ENCODE assay signal across 1 cellular context in the genomic region with DNA sequence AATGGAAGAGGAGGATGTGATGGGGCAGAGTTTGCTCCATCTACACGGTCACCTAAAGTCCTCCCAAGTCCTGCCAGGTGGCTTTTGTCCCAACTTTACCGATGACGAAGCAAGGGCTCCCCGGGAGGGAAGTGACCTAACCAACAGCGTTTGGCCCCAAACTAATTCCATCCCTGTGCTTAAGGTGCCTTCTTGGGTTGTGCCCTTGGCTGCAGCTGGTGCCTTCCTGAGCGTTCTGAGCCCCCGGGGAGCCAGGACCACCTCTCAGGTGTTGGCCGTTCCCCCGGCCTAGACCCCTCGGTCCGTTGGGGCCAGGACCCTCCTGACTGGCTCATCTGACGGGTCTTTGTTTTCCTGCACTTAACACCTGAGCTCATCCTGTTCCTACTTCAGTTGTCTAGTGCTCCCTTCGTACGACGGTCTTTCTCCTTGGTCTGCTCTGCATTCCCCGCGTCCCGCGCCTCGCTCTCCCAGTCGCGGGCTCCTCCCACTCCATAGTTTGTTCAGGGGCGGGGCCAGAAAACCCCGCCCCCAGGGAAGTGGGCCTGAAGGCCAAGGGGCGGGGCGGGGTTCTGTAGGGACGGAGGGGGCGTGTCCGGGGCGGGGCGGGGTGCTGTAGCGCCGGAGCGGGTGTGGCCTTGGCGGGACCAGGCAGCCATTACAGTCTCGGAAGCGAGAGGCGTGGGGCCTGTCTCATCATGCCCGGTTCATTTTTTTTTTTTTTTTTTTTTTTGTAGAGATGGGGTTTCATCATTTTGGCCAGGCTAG.
TF ChIP-seq lines count a peak whose summit lies in the region.

No MANE protein-coding gene starts in this region.

TF ChIP-seq in GM12878, 131 proteins besides CTCF, POLR2A, EP300 and RAD21:
- TF ChIP-seq ZNF384 (IDR thresholded peaks at IDR 0.05; ENCODE audit: borderline replicate concordance, low read depth, low read length) = peak; percentile 86
- 0 out of 2 replicates have a peak, but pooled peaks have one; percentile 51 for TF ChIP-seq NBN (IDR thresholded peaks at IDR 0.05)
- TF ChIP-seq, protein P1, sequence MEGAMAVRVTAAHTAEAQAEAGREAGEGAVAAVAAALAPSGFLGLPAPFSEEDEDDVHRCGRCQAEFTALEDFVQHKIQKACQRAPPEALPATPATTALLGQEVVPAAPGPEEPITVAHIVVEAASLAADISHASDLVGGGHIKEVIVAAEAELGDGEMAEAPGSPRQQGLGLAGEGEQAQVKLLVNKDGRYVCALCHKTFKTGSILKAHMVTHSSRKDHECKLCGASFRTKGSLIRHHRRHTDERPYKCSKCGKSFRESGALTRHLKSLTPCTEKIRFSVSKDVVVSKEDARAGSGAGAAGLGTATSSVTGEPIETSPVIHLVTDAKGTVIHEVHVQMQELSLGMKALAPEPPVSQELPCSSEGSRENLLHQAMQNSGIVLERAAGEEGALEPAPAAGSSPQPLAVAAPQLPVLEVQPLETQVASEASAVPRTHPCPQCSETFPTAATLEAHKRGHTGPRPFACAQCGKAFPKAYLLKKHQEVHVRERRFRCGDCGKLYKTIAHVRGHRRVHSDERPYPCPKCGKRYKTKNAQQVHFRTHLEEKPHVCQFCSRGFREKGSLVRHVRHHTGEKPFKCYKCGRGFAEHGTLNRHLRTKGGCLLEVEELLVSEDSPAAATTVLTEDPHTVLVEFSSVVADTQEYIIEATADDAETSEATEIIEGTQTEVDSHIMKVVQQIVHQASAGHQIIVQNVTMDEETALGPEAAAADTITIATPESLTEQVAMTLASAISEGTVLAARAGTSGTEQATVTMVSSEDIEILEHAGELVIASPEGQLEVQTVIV (IDR thresholded peaks at IDR 0.05; ENCODE audit: borderline replicate concordance, partially characterized antibody) = no peak
- TF ChIP-seq NFXL1 (IDR thresholded peaks at IDR 0.05; ENCODE audit: borderline replicate concordance) = no peak
- TF ChIP-seq MXI1 (IDR thresholded peaks at IDR 0.05; ENCODE audit: low read depth, low read length) = no peak
- TF ChIP-seq, protein P2, sequence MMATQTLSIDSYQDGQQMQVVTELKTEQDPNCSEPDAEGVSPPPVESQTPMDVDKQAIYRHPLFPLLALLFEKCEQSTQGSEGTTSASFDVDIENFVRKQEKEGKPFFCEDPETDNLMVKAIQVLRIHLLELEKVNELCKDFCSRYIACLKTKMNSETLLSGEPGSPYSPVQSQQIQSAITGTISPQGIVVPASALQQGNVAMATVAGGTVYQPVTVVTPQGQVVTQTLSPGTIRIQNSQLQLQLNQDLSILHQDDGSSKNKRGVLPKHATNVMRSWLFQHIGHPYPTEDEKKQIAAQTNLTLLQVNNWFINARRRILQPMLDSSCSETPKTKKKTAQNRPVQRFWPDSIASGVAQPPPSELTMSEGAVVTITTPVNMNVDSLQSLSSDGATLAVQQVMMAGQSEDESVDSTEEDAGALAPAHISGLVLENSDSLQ (IDR thresholded peaks at IDR 0.05) = peak; percentile 34; the same call in 1 of the 2 replicates
- TF ChIP-seq POU2F2 (IDR thresholded peaks at IDR 0.05; ENCODE audit: borderline replicate concordance, low read depth, low read length) = no peak
- no peak for TF ChIP-seq DPF2 (IDR thresholded peaks at IDR 0.05)
- no peak for TF ChIP-seq RCOR1 (conservative IDR thresholded peaks at IDR 0.05; ENCODE audit: low read depth, low read length)
- TF ChIP-seq, protein P3, sequence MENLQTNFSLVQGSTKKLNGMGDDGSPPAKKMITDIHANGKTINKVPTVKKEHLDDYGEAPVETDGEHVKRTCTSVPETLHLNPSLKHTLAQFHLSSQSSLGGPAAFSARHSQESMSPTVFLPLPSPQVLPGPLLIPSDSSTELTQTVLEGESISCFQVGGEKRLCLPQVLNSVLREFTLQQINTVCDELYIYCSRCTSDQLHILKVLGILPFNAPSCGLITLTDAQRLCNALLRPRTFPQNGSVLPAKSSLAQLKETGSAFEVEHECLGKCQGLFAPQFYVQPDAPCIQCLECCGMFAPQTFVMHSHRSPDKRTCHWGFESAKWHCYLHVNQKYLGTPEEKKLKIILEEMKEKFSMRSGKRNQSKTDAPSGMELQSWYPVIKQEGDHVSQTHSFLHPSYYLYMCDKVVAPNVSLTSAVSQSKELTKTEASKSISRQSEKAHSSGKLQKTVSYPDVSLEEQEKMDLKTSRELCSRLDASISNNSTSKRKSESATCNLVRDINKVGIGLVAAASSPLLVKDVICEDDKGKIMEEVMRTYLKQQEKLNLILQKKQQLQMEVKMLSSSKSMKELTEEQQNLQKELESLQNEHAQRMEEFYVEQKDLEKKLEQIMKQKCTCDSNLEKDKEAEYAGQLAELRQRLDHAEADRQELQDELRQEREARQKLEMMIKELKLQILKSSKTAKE (IDR thresholded peaks at IDR 0.05; ENCODE audit: low read depth, poor library complexity, severe bottlenecking) = peak; percentile 69
- TF ChIP-seq, protein P4, sequence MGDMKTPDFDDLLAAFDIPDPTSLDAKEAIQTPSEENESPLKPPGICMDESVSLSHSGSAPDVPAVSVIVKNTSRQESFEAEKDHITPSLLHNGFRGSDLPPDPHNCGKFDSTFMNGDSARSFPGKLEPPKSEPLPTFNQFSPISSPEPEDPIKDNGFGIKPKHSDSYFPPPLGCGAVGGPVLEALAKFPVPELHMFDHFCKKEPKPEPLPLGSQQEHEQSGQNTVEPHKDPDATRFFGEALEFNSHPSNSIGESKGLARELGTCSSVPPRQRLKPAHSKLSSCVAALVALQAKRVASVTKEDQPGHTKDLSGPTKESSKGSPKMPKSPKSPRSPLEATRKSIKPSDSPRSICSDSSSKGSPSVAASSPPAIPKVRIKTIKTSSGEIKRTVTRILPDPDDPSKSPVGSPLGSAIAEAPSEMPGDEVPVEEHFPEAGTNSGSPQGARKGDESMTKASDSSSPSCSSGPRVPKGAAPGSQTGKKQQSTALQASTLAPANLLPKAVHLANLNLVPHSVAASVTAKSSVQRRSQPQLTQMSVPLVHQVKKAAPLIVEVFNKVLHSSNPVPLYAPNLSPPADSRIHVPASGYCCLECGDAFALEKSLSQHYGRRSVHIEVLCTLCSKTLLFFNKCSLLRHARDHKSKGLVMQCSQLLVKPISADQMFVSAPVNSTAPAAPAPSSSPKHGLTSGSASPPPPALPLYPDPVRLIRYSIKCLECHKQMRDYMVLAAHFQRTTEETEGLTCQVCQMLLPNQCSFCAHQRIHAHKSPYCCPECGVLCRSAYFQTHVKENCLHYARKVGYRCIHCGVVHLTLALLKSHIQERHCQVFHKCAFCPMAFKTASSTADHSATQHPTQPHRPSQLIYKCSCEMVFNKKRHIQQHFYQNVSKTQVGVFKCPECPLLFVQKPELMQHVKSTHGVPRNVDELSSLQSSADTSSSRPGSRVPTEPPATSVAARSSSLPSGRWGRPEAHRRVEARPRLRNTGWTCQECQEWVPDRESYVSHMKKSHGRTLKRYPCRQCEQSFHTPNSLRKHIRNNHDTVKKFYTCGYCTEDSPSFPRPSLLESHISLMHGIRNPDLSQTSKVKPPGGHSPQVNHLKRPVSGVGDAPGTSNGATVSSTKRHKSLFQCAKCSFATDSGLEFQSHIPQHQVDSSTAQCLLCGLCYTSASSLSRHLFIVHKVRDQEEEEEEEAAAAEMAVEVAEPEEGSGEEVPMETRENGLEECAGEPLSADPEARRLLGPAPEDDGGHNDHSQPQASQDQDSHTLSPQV (IDR thresholded peaks at IDR 0.05) = no peak
- TF ChIP-seq, protein P5, sequence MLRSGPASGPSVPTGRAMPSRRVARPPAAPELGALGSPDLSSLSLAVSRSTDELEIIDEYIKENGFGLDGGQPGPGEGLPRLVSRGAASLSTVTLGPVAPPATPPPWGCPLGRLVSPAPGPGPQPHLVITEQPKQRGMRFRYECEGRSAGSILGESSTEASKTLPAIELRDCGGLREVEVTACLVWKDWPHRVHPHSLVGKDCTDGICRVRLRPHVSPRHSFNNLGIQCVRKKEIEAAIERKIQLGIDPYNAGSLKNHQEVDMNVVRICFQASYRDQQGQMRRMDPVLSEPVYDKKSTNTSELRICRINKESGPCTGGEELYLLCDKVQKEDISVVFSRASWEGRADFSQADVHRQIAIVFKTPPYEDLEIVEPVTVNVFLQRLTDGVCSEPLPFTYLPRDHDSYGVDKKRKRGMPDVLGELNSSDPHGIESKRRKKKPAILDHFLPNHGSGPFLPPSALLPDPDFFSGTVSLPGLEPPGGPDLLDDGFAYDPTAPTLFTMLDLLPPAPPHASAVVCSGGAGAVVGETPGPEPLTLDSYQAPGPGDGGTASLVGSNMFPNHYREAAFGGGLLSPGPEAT (IDR thresholded peaks at IDR 0.05; ENCODE audit: low read depth) = no peak
- no peak for TF ChIP-seq ZNF217 (IDR thresholded peaks at IDR 0.05)
- no peak for TF ChIP-seq NR2C1 (IDR thresholded peaks at IDR 0.05)
- no peak for TF ChIP-seq POLR2AphosphoS5 (IDR thresholded peaks at IDR 0.05; ENCODE audit: low read length)
- TF ChIP-seq, protein P6, sequence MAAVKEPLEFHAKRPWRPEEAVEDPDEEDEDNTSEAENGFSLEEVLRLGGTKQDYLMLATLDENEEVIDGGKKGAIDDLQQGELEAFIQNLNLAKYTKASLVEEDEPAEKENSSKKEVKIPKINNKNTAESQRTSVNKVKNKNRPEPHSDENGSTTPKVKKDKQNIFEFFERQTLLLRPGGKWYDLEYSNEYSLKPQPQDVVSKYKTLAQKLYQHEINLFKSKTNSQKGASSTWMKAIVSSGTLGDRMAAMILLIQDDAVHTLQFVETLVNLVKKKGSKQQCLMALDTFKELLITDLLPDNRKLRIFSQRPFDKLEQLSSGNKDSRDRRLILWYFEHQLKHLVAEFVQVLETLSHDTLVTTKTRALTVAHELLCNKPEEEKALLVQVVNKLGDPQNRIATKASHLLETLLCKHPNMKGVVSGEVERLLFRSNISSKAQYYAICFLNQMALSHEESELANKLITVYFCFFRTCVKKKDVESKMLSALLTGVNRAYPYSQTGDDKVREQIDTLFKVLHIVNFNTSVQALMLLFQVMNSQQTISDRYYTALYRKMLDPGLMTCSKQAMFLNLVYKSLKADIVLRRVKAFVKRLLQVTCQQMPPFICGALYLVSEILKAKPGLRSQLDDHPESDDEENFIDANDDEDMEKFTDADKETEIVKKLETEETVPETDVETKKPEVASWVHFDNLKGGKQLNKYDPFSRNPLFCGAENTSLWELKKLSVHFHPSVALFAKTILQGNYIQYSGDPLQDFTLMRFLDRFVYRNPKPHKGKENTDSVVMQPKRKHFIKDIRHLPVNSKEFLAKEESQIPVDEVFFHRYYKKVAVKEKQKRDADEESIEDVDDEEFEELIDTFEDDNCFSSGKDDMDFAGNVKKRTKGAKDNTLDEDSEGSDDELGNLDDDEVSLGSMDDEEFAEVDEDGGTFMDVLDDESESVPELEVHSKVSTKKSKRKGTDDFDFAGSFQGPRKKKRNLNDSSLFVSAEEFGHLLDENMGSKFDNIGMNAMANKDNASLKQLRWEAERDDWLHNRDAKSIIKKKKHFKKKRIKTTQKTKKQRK (IDR thresholded peaks at IDR 0.05; ENCODE audit: low read depth, low read length) = no peak
- TF ChIP-seq SPI1 (IDR thresholded peaks at IDR 0.05; ENCODE audit: borderline replicate concordance, insufficient read depth, low read depth, low read length) = no peak
- no peak for TF ChIP-seq MEF2A (IDR thresholded peaks at IDR 0.05; ENCODE audit: insufficient read depth, low read depth, low read length)
- TF ChIP-seq ZNF622 (IDR thresholded peaks at IDR 0.05) = no peak
- TF ChIP-seq TARDBP (IDR thresholded peaks at IDR 0.05; ENCODE audit: borderline replicate concordance) = no peak
- TF ChIP-seq, protein P7, sequence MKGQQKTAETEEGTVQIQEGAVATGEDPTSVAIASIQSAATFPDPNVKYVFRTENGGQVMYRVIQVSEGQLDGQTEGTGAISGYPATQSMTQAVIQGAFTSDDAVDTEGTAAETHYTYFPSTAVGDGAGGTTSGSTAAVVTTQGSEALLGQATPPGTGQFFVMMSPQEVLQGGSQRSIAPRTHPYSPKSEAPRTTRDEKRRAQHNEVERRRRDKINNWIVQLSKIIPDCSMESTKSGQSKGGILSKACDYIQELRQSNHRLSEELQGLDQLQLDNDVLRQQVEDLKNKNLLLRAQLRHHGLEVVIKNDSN (IDR thresholded peaks at IDR 0.05; ENCODE audit: borderline replicate concordance, extremely low read length, insufficient read depth, low read depth, low read length) = no peak
- TF ChIP-seq, protein P8, sequence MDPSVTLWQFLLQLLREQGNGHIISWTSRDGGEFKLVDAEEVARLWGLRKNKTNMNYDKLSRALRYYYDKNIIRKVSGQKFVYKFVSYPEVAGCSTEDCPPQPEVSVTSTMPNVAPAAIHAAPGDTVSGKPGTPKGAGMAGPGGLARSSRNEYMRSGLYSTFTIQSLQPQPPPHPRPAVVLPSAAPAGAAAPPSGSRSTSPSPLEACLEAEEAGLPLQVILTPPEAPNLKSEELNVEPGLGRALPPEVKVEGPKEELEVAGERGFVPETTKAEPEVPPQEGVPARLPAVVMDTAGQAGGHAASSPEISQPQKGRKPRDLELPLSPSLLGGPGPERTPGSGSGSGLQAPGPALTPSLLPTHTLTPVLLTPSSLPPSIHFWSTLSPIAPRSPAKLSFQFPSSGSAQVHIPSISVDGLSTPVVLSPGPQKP (IDR thresholded peaks at IDR 0.05; ENCODE audit: low read depth, low read length) = no peak
- no peak for TF ChIP-seq SUZ12 (IDR thresholded peaks at IDR 0.05; ENCODE audit: unreplicated experiment)
- TF ChIP-seq BCL11A (IDR thresholded peaks at IDR 0.05; ENCODE audit: low read depth, low read length) = no peak
- TF ChIP-seq FOXK2 (IDR thresholded peaks at IDR 0.05) = no peak
- TF ChIP-seq YY1 (IDR thresholded peaks at IDR 0.05; ENCODE audit: low read depth, low read length) = peak; percentile 93
- no peak for TF ChIP-seq RB1 (IDR thresholded peaks at IDR 0.05; ENCODE audit: borderline replicate concordance)
- TF ChIP-seq PAX5 (IDR thresholded peaks at IDR 0.05; ENCODE audit: borderline replicate concordance, low read depth, low read length) = no peak
